ENCODE assay signal across 1 cellular context in the genomic region with DNA sequence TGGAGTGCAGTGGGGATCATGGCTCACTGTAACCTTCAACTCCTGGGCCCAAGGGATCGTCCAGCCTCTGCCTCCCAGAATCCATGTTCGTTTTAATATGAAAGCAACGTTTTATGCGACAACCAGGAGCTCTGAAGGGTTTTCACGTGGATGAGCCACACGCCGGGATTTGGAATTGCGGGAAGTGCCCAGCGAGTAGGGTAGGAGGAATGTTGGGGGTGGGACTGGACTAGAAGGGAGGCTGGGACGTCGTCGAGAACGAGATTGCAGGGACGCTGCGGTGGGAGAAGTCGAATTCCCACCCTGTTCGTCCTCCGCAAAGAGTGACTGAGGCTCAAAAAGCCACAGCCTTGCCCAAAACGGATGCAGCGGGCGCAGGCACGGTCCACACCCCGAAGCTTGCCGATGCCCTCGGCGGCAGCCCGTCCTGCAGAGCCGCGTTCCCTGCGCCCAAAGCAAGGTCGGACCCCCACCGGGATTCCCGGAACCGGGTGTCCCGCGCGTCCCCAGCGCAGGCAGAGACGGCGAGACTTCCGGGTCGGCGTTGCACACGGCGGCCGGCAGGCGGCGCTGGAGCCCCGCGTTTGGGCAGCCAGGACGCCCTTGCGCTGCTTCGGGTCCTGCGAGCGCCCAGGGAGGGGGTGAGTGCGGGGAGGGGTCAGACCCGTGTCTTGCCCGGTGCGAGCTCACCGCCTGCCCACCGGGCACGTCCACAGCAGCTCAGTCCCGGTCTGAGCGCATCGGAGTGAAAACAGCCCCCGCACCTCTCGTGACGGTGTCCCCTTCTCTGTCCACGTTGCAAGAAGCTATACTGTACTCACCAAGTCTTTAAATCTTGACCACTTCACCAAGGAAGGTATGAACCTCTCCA.
TF ChIP-seq lines count a peak whose summit lies in the region.

No MANE protein-coding gene starts in this region.

TF ChIP-seq in HepG2, 621 proteins besides CTCF, POLR2A, EP300 and RAD21 (continued from another document):
- TF ChIP-seq, protein P1, sequence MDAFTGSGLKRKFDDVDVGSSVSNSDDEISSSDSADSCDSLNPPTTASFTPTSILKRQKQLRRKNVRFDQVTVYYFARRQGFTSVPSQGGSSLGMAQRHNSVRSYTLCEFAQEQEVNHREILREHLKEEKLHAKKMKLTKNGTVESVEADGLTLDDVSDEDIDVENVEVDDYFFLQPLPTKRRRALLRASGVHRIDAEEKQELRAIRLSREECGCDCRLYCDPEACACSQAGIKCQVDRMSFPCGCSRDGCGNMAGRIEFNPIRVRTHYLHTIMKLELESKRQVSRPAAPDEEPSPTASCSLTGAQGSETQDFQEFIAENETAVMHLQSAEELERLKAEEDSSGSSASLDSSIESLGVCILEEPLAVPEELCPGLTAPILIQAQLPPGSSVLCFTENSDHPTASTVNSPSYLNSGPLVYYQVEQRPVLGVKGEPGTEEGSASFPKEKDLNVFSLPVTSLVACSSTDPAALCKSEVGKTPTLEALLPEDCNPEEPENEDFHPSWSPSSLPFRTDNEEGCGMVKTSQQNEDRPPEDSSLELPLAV (CRISPR knock-in tag; conservative IDR thresholded peaks at IDR 0.05; ENCODE audit: low read depth) = no peak; the same call in 1 of the 2 replicates
- peak; percentile 95 for TF ChIP-seq HNRNPK (IDR thresholded peaks at IDR 0.05; ENCODE audit: low read depth, low read length, poor library complexity, severe bottlenecking)
- no peak for TF ChIP-seq LCORL (IDR thresholded peaks at IDR 0.05)
- TF ChIP-seq LCORL (CRISPR knock-in tag; IDR thresholded peaks at IDR 0.05) = peak; percentile 99
- TF ChIP-seq SAP130 (CRISPR knock-in tag; IDR thresholded peaks at IDR 0.05; ENCODE audit: low read depth) = peak; percentile 94
- TF ChIP-seq, protein P2, sequence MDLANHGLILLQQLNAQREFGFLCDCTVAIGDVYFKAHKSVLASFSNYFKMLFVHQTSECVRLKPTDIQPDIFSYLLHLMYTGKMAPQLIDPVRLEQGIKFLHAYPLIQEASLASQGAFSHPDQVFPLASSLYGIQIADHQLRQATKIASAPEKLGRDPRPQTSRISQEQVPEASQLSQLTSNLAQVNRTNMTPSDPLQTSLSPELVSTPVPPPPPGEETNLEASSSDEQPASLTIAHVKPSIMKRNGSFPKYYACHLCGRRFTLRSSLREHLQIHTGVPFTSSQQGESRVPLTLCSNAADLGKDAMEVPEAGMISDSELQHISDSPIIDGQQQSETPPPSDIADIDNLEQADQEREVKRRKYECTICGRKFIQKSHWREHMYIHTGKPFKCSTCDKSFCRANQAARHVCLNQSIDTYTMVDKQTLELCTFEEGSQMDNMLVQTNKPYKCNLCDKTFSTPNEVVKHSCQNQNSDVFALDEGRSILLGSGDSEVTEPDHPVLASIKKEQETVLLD (CRISPR knock-in tag; IDR thresholded peaks at IDR 0.05; ENCODE audit: low read depth) = peak; percentile 80
- peak; percentile 99 for TF ChIP-seq KDM2A (CRISPR knock-in tag; IDR thresholded peaks at IDR 0.05; ENCODE audit: borderline replicate concordance, low read depth)
- TF ChIP-seq ZMYM4 (CRISPR knock-in tag; IDR thresholded peaks at IDR 0.05) = peak; percentile 97
- peak; percentile 99 for TF ChIP-seq ZNF83 (CRISPR knock-in tag; IDR thresholded peaks at IDR 0.05; ENCODE audit: borderline replicate concordance)
- TF ChIP-seq ZBTB21 (CRISPR knock-in tag; IDR thresholded peaks at IDR 0.05) = peak; percentile 30; the same call in 1 of the 2 replicates
- peak; percentile 50; the same call in 1 of the 2 replicates for TF ChIP-seq ZNF143 (CRISPR knock-in tag; IDR thresholded peaks at IDR 0.05)
- TF ChIP-seq ZNF30 (CRISPR knock-in tag; IDR thresholded peaks at IDR 0.05) = 0 out of 2 replicates have a peak, but pooled peaks have one; percentile 13
- no peak for TF ChIP-seq TCF7L2 (IDR thresholded peaks at IDR 0.05; ENCODE audit: low read depth, low read length)
- peak; percentile 84 for TF ChIP-seq THAP11 (CRISPR knock-in tag; IDR thresholded peaks at IDR 0.05)
- TF ChIP-seq, protein P3, sequence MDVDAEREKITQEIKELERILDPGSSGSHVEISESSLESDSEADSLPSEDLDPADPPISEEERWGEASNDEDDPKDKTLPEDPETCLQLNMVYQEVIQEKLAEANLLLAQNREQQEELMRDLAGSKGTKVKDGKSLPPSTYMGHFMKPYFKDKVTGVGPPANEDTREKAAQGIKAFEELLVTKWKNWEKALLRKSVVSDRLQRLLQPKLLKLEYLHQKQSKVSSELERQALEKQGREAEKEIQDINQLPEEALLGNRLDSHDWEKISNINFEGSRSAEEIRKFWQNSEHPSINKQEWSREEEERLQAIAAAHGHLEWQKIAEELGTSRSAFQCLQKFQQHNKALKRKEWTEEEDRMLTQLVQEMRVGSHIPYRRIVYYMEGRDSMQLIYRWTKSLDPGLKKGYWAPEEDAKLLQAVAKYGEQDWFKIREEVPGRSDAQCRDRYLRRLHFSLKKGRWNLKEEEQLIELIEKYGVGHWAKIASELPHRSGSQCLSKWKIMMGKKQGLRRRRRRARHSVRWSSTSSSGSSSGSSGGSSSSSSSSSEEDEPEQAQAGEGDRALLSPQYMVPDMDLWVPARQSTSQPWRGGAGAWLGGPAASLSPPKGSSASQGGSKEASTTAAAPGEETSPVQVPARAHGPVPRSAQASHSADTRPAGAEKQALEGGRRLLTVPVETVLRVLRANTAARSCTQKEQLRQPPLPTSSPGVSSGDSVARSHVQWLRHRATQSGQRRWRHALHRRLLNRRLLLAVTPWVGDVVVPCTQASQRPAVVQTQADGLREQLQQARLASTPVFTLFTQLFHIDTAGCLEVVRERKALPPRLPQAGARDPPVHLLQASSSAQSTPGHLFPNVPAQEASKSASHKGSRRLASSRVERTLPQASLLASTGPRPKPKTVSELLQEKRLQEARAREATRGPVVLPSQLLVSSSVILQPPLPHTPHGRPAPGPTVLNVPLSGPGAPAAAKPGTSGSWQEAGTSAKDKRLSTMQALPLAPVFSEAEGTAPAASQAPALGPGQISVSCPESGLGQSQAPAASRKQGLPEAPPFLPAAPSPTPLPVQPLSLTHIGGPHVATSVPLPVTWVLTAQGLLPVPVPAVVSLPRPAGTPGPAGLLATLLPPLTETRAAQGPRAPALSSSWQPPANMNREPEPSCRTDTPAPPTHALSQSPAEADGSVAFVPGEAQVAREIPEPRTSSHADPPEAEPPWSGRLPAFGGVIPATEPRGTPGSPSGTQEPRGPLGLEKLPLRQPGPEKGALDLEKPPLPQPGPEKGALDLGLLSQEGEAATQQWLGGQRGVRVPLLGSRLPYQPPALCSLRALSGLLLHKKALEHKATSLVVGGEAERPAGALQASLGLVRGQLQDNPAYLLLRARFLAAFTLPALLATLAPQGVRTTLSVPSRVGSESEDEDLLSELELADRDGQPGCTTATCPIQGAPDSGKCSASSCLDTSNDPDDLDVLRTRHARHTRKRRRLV (CRISPR knock-in tag; IDR thresholded peaks at IDR 0.05) = peak; percentile 54; the same call in 1 of the 2 replicates
- TF ChIP-seq, protein P4, sequence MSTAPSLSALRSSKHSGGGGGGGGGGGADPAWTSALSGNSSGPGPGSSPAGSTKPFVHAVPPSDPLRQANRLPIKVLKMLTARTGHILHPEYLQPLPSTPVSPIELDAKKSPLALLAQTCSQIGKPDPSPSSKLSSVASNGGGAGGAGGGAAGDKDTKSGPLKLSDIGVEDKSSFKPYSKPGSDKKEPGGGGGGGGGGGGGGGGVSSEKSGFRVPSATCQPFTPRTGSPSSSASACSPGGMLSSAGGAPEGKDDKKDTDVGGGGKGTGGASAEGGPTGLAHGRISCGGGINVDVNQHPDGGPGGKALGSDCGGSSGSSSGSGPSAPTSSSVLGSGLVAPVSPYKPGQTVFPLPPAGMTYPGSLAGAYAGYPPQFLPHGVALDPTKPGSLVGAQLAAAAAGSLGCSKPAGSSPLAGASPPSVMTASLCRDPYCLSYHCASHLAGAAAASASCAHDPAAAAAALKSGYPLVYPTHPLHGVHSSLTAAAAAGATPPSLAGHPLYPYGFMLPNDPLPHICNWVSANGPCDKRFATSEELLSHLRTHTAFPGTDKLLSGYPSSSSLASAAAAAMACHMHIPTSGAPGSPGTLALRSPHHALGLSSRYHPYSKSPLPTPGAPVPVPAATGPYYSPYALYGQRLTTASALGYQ (CRISPR knock-in tag; IDR thresholded peaks at IDR 0.05) = no peak
- TF ChIP-seq ZFY (CRISPR knock-in tag; IDR thresholded peaks at IDR 0.05) = no peak; the same call in none of the 2 replicates
- TF ChIP-seq, protein P5, sequence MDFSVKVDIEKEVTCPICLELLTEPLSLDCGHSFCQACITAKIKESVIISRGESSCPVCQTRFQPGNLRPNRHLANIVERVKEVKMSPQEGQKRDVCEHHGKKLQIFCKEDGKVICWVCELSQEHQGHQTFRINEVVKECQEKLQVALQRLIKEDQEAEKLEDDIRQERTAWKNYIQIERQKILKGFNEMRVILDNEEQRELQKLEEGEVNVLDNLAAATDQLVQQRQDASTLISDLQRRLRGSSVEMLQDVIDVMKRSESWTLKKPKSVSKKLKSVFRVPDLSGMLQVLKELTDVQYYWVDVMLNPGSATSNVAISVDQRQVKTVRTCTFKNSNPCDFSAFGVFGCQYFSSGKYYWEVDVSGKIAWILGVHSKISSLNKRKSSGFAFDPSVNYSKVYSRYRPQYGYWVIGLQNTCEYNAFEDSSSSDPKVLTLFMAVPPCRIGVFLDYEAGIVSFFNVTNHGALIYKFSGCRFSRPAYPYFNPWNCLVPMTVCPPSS (IDR thresholded peaks at IDR 0.05) = no peak
